9 cellular contexts compared by ENCODE assay signal in genomic region chr6:25366785-25367657, GRCh38.
DNase-seq lines count a peak whose midpoint lies in the region; ATAC-seq and TF ChIP-seq lines count a peak whose summit lies in the region.
"Had no signal": no experiment of that assay in that cellular context is flagged by ENCODE, and none has a peak within 500 bp of the region (broad histone marks: within the 10 kb centered on the region; RNA-seq: fewer than 3 reads in every experiment).

No MANE protein-coding gene starts in this region.

- intact Hi-C loops in tibial artery (cut with DNase I; ENCODE audit: low total_unique reads), result no loop called here

- ATAC-seq in HG02610 (IDR thresholded peaks at IDR 0.05; ENCODE audit: unreplicated experiment) (peak; percentile 41), left lobe of liver (peak; percentile 62), GM21529 (IDR thresholded peaks at IDR 0.05; ENCODE audit: unreplicated experiment) (no peak)

- TF ChIP-seq CTCF in GM12865 (IDR thresholded peaks at IDR 0.05; ENCODE audit: insufficient read depth, low read depth, low read length, missing control alignments), result no peak
- TF ChIP-seq CTCF in tibial artery (IDR thresholded peaks at IDR 0.05), result no peak

- peak; percentile 68 for DNase-seq in GM12865 (ENCODE audit: low read depth)
- DNase-seq in activated CD4-positive, alpha-beta T cell treated with anti-CD3 and anti-CD28 coated beads, Interleukin-2, amount 50 U/mL, for 1 hour, result peak; percentile 3
- no peak for DNase-seq in left lobe of liver (ENCODE audit: low spot score)
- no peak for DNase-seq in NCI-H1417 (lab: John Stamatoyannopoulos, UW)
- no peak for DNase-seq in tibial artery
- no peak for DNase-seq in activated CD4-positive, CD25-positive, alpha-beta regulatory T cell (lab: John Stamatoyannopoulos, UW)

- no peaks in the 10 kb centered on the region for H3K9me3 ChIP-seq in tibial artery

- H3K27me3 ChIP-seq in tibial artery, result no peaks in the 10 kb centered on the region

- H3K4me3 ChIP-seq in GM12865 (ENCODE audit: low read depth, low read length) (peak overlapping the region; percentile 41), tibial artery (no peak overlapping the region)
- H3K4me3 ChIP-seq: smooth muscle cell had no signal

- no peaks in the 10 kb centered on the region for H3K36me3 ChIP-seq in tibial artery

- H3K27ac ChIP-seq in tibial artery, result no peak overlapping the region

- peaks cover 0 to 85% (median 33%) of the 10 kb centered on the region in 4 donors for H3K4me1 ChIP-seq in tibial artery

Comparison
In these comparisons a context has a peak if more than half of its experiments do, and no peak if none do; other contexts are left out.
1. DNase-seq: peak in GM12865 (single experiment) and activated CD4-positive, alpha-beta T cell treated with anti-CD3 and anti-CD28 coated beads, Interleukin-2, amount 50 U/mL, for 1 hour (single experiment); none in left lobe of liver (single experiment), NCI-H1417 (0 of 3), tibial artery (0 of 2) and activated CD4-positive, CD25-positive, alpha-beta regulatory T cell (0 of 4).